In genomic region chr15:39882602-39883001, GRCh38 we compare ENCODE assay signal across 2 cellular contexts.
TF ChIP-seq lines count a peak whose summit lies in the region.

No MANE protein-coding gene starts in this region.

TF ChIP-seq in IMR-90, 13 proteins besides CTCF, POLR2A, EP300 and RAD21:
- no peak for TF ChIP-seq FOS (IDR thresholded peaks at IDR 0.05; ENCODE audit: low read depth, low read length)
- TF ChIP-seq USF2 (IDR thresholded peaks at IDR 0.05; ENCODE audit: low read depth, low read length): no peak
- TF ChIP-seq SMC3 (IDR thresholded peaks at IDR 0.05; ENCODE audit: low read depth, low read length): no peak
- TF ChIP-seq CEBPB (IDR thresholded peaks at IDR 0.05; ENCODE audit: low read depth, low read length): no peak
- TF ChIP-seq BHLHE40 (IDR thresholded peaks at IDR 0.05; ENCODE audit: low read depth, low read length): no peak
- TF ChIP-seq RFX5 (IDR thresholded peaks at IDR 0.05; ENCODE audit: low read depth, low read length): no peak
- TF ChIP-seq NFE2L2 (IDR thresholded peaks at IDR 0.05; ENCODE audit: low read depth, low read length): no peak
- no peak for TF ChIP-seq MAZ (IDR thresholded peaks at IDR 0.05; ENCODE audit: borderline replicate concordance, low read depth, low read length)
- no peak for TF ChIP-seq ELK1 (IDR thresholded peaks at IDR 0.05; ENCODE audit: borderline replicate concordance, low read depth, low read length)
- no peak for TF ChIP-seq MXI1 (IDR thresholded peaks at IDR 0.05; ENCODE audit: borderline replicate concordance, low read depth, low read length)
- TF ChIP-seq RCOR1 (IDR thresholded peaks at IDR 0.05; ENCODE audit: insufficient replicate concordance, low read length): no peak
- TF ChIP-seq MAFK (IDR thresholded peaks at IDR 0.05; ENCODE audit: low read depth, low read length): no peak
- no peak for TF ChIP-seq CHD1 (IDR thresholded peaks at IDR 0.05; ENCODE audit: low read depth, low read length)

TF ChIP-seq in H1, 55 proteins besides CTCF, POLR2A, EP300 and RAD21:
- TF ChIP-seq SIN3A (conservative IDR thresholded peaks at IDR 0.05 in 1 of 2, IDR thresholded peaks at IDR 0.05 in 1 of 2; ENCODE audit: low read depth in 1 of 2, low read length in 2 of 2): no peak
- TF ChIP-seq KDM5A (IDR thresholded peaks at IDR 0.05; ENCODE audit: low read length): no peak
- TF ChIP-seq RXRA (IDR thresholded peaks at IDR 0.05; ENCODE audit: insufficient read depth, low read depth, low read length): no peak
- TF ChIP-seq SAP30 (IDR thresholded peaks at IDR 0.05; ENCODE audit: insufficient read depth, insufficient replicate concordance, low read length): no peak
- TF ChIP-seq TAF7 (optimal IDR thresholded peaks at IDR 0.05; ENCODE audit: borderline replicate concordance, low read depth, low read length): no peak
- no peak for TF ChIP-seq CREB1 (IDR thresholded peaks at IDR 0.05)
- TF ChIP-seq MAFK (IDR thresholded peaks at IDR 0.05; ENCODE audit: low read depth, low read length): no peak
- no peak for TF ChIP-seq BCL11A (IDR thresholded peaks at IDR 0.05; ENCODE audit: low read depth in 2 of 2, low read length in 2 of 2)
- TF ChIP-seq, protein P1, sequence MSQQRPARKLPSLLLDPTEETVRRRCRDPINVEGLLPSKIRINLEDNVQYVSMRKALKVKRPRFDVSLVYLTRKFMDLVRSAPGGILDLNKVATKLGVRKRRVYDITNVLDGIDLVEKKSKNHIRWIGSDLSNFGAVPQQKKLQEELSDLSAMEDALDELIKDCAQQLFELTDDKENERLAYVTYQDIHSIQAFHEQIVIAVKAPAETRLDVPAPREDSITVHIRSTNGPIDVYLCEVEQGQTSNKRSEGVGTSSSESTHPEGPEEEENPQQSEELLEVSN (IDR thresholded peaks at IDR 0.05): no peak
- TF ChIP-seq USF2 (IDR thresholded peaks at IDR 0.05; ENCODE audit: low read length): no peak
- no peak for TF ChIP-seq SP4 (IDR thresholded peaks at IDR 0.05; ENCODE audit: low read length)
- TF ChIP-seq POLR2AphosphoS5 (IDR thresholded peaks at IDR 0.05; ENCODE audit: low read depth, low read length): no peak
- no peak for TF ChIP-seq ASH2L (IDR thresholded peaks at IDR 0.05; ENCODE audit: low read length)
- TF ChIP-seq TEAD4 (IDR thresholded peaks at IDR 0.05; ENCODE audit: low read depth, low read length): no peak
TF ChIP-seq in H1: peak in this region for 0.
